In genomic region chr5:156020650-156021049, GRCh38 we compare ENCODE assay signal across 24 cellular contexts.
"Had no signal": no experiment of that assay in that cellular context is flagged by ENCODE, and none has a peak within 500 bp of the region (broad histone marks: within the 10 kb centered on the region; RNA-seq: fewer than 3 reads in every experiment).

No MANE protein-coding gene starts in this region.

- H3K9me2 ChIP-seq: SK-N-SH had no signal

- H3K36me3 ChIP-seq: ascending aorta, cardiac muscle cell, SJSA1 had no signal

- H3K9me3 ChIP-seq: ascending aorta, SK-N-SH had no signal

- H3K27ac ChIP-seq: ascending aorta, cardiac muscle cell, SJSA1 had no signal

- H3K27me3 ChIP-seq: ascending aorta, cardiac muscle cell, SJSA1 had no signal

- H3K4me3 ChIP-seq: ascending aorta, cardiac muscle cell, SJSA1 had no signal

- H3K4me1 ChIP-seq: ascending aorta, SJSA1 had no signal

- H3K4me2 ChIP-seq: SK-N-SH had no signal

- H3K9ac ChIP-seq: SK-N-SH had no signal

- ATAC-seq: activated CD4-positive, alpha-beta T cell treated with anti-CD3 and anti-CD28 coated beads for 36 hours; activated CD4-positive, CD25-positive, alpha-beta regulatory T cell treated with anti-CD3 and anti-CD28 coated beads, Interleukin-2, amount 50 U/mL, for 24 hours; activated CD8-positive, alpha-beta T cell treated with anti-CD3 and anti-CD28 coated beads, Interleukin-2, amount 10 ng/mL, durations not matched to agents 7 days and 5 days; Panc1; WTC11 had no signal

- DNase-seq: activated CD4-positive, alpha-beta T cell treated with anti-CD3 and anti-CD28 coated beads for 36 hours; activated CD4-positive, alpha-beta T cell treated with anti-CD3 and anti-CD28 coated beads, Interleukin-2, amount 10 ng/mL, durations not matched to agents 7 days and 5 days; activated CD4-positive, alpha-beta T cell treated with anti-CD3 and anti-CD28 coated beads, Interleukin-2, amount 50 U/mL, for 48 hours; activated CD8-positive, alpha-beta T cell treated with anti-CD3 and anti-CD28 coated beads, Interleukin-2, amount 10 ng/mL, durations not matched to agents 7 days and 5 days; activated gamma-delta T cell; activated naive CD4-positive, alpha-beta T cell treated with Interleukin-2 at 50 U/mL for 16 hours; activated naive CD8-positive, alpha-beta T cell treated with anti-CD3 and anti-CD28 coated beads, Interleukin-2, amount 10 ng/mL, durations not matched to agents 7 days and 5 days; activated T-cell treated with anti-CD3 and anti-CD28 coated beads, Interleukin-2, amount 50 U/mL, for 24 hours; amygdala; Karpas-422; NCI-H1105; NCI-H1417 treated with DMSO at 0.1 percent for 48 hours; NCI-H187 treated with DMSO at 0.1 percent for 48 hours; NCI-H2081 treated with DMSO at 0.1 percent for 48 hours; NCI-H345; NCI-H524 treated with DMSO at 0.1 percent for 48 hours; SHP77 treated with DMSO at 0.1 percent for 48 hours; SK-N-SH had no signal
